Comparison of ENCODE assay signal across 1 cellular context in the genomic region with DNA sequence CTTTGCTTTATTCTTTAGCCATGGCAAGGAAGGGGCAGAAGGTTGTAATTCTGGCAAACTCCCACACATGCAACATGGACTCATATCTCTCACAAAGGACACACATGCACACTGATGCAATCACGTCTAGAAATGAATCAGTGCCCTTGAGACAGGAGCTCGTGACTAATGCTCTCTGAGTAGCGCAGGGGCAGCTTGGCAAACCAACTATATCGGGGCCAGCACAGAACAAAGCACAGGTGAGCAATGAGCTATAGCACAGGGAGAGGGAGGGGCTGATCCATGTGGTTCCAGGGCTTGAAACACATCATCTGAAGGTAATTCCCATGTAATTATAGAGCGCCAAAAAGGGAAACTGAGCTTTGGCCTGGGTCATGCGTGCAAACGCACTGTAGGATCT.
A peak's percentile ranks its signal among the peaks of the same experiment; 100 is the strongest.
TF ChIP-seq lines count a peak whose summit lies in the region.

No MANE protein-coding gene starts in this region.

TF ChIP-seq in K562, 482 proteins besides CTCF, POLR2A, EP300 and RAD21 (continued from another document):
- TF ChIP-seq, protein P1, sequence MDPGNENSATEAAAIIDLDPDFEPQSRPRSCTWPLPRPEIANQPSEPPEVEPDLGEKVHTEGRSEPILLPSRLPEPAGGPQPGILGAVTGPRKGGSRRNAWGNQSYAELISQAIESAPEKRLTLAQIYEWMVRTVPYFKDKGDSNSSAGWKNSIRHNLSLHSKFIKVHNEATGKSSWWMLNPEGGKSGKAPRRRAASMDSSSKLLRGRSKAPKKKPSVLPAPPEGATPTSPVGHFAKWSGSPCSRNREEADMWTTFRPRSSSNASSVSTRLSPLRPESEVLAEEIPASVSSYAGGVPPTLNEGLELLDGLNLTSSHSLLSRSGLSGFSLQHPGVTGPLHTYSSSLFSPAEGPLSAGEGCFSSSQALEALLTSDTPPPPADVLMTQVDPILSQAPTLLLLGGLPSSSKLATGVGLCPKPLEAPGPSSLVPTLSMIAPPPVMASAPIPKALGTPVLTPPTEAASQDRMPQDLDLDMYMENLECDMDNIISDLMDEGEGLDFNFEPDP (CRISPR knock-in tag; IDR thresholded peaks at IDR 0.05): no peak
- peak; percentile 71 for TF ChIP-seq BHLHE40 (IDR thresholded peaks at IDR 0.05; ENCODE audit: low read length)
- TF ChIP-seq SPI1 (IDR thresholded peaks at IDR 0.05; ENCODE audit: borderline replicate concordance, low read depth, low read length): no peak
- TF ChIP-seq SMAD3 (CRISPR knock-in tag; conservative IDR thresholded peaks at IDR 0.05): no peak
- TF ChIP-seq SMAD4 (CRISPR knock-in tag; conservative IDR thresholded peaks at IDR 0.05): no peak
- TF ChIP-seq RBM34 (IDR thresholded peaks at IDR 0.05; ENCODE audit: borderline replicate concordance, insufficient read depth, low read length): no peak
- no peak for TF ChIP-seq ILK (tag; IDR thresholded peaks at IDR 0.05; ENCODE audit: borderline replicate concordance, low read depth)
- TF ChIP-seq FOSL1 (tag; conservative IDR thresholded peaks at IDR 0.05): peak; percentile 86
- TF ChIP-seq, protein P2, sequence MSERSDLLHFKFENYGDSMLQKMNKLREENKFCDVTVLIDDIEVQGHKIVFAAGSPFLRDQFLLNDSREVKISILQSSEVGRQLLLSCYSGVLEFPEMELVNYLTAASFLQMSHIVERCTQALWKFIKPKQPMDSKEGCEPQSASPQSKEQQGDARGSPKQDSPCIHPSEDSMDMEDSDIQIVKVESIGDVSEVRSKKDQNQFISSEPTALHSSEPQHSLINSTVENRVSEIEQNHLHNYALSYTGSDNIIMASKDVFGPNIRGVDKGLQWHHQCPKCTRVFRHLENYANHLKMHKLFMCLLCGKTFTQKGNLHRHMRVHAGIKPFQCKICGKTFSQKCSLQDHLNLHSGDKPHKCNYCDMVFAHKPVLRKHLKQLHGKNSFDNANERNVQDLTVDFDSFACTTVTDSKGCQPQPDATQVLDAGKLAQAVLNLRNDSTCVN (CRISPR knock-in tag; IDR thresholded peaks at IDR 0.05): no peak
- TF ChIP-seq ELF4 (CRISPR knock-in tag; IDR thresholded peaks at IDR 0.05): no peak
- TF ChIP-seq CBFA2T3 (IDR thresholded peaks at IDR 0.05): peak; percentile 39; the same call in 1 of the 2 replicates
- no peak for TF ChIP-seq ZNF282 (CRISPR knock-in tag; IDR thresholded peaks at IDR 0.05)
- no peak for TF ChIP-seq NR2C2 (CRISPR knock-in tag; IDR thresholded peaks at IDR 0.05)
- peak; percentile 21; the same call in 1 of the 2 replicates for TF ChIP-seq NR2C2 (tag; IDR thresholded peaks at IDR 0.05)
- TF ChIP-seq TOE1 (IDR thresholded peaks at IDR 0.05; ENCODE audit: borderline replicate concordance): peak; percentile 45; the same call in 1 of the 2 replicates
- TF ChIP-seq TOE1 (CRISPR knock-in tag; IDR thresholded peaks at IDR 0.05; ENCODE audit: borderline replicate concordance, low read depth): no peak
- peak in 1 of 2 experiments; percentile 44; a peak in 1 of 4 replicates for TF ChIP-seq HDAC1 (IDR thresholded peaks at IDR 0.05)
- peak; percentile 70 to 76; a peak in 3 of 4 replicates for TF ChIP-seq KDM1A (IDR thresholded peaks at IDR 0.05)
- no peak for TF ChIP-seq XRCC4 (IDR thresholded peaks at IDR 0.05; ENCODE audit: extremely low read depth, insufficient read depth, insufficient read length)
- TF ChIP-seq MYC (IDR thresholded peaks at IDR 0.05; ENCODE audit: low read depth, low read length): peak; percentile 39; the same call in 1 of the 2 replicates
- TF ChIP-seq MYC (CRISPR knock-in tag; IDR thresholded peaks at IDR 0.05; ENCODE audit: borderline replicate concordance, low read depth): no peak
- no peak for TF ChIP-seq TAL1 (IDR thresholded peaks at IDR 0.05)
- TF ChIP-seq ZNF707 (CRISPR knock-in tag; conservative IDR thresholded peaks at IDR 0.05): no peak
- TF ChIP-seq, protein P3, sequence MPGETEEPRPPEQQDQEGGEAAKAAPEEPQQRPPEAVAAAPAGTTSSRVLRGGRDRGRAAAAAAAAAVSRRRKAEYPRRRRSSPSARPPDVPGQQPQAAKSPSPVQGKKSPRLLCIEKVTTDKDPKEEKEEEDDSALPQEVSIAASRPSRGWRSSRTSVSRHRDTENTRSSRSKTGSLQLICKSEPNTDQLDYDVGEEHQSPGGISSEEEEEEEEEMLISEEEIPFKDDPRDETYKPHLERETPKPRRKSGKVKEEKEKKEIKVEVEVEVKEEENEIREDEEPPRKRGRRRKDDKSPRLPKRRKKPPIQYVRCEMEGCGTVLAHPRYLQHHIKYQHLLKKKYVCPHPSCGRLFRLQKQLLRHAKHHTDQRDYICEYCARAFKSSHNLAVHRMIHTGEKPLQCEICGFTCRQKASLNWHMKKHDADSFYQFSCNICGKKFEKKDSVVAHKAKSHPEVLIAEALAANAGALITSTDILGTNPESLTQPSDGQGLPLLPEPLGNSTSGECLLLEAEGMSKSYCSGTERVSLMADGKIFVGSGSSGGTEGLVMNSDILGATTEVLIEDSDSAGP (CRISPR knock-in tag; IDR thresholded peaks at IDR 0.05): no peak
- TF ChIP-seq, protein P4, sequence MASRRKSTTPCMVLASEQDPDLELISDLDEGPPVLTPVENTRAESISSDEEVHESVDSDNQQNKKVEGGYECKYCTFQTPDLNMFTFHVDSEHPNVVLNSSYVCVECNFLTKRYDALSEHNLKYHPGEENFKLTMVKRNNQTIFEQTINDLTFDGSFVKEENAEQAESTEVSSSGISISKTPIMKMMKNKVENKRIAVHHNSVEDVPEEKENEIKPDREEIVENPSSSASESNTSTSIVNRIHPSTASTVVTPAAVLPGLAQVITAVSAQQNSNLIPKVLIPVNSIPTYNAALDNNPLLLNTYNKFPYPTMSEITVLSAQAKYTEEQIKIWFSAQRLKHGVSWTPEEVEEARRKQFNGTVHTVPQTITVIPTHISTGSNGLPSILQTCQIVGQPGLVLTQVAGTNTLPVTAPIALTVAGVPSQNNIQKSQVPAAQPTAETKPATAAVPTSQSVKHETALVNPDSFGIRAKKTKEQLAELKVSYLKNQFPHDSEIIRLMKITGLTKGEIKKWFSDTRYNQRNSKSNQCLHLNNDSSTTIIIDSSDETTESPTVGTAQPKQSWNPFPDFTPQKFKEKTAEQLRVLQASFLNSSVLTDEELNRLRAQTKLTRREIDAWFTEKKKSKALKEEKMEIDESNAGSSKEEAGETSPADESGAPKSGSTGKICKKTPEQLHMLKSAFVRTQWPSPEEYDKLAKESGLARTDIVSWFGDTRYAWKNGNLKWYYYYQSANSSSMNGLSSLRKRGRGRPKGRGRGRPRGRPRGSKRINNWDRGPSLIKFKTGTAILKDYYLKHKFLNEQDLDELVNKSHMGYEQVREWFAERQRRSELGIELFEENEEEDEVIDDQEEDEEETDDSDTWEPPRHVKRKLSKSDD (conservative IDR thresholded peaks at IDR 0.05; ENCODE audit: low read length): no peak
- peak; percentile 22 to 23; a peak in 1 of 4 replicates for TF ChIP-seq NRF1 (conservative IDR thresholded peaks at IDR 0.05 in 1 of 2, IDR thresholded peaks at IDR 0.05 in 1 of 2)
- no peak for TF ChIP-seq EWSR1 (IDR thresholded peaks at IDR 0.05; ENCODE audit: borderline replicate concordance, low read depth, partially characterized antibody)
- TF ChIP-seq GABPB1 (CRISPR knock-in tag; IDR thresholded peaks at IDR 0.05): no peak
- peak; percentile 75 for TF ChIP-seq ZNF589 (CRISPR knock-in tag; IDR thresholded peaks at IDR 0.05; ENCODE audit: low read depth)
- TF ChIP-seq RCOR1 (IDR thresholded peaks at IDR 0.05; ENCODE audit: borderline replicate concordance in 1 of 2, low read depth in 2 of 2, low read length in 2 of 2): peak in 1 of 2 experiments; percentile 86; a peak in 2 of 4 replicates
- TF ChIP-seq CHCHD3 (CRISPR knock-in tag; IDR thresholded peaks at IDR 0.05): no peak
- TF ChIP-seq ARID1B (IDR thresholded peaks at IDR 0.05): peak; percentile 42; the same call in 1 of the 2 replicates
- TF ChIP-seq MEIS2 (IDR thresholded peaks at IDR 0.05; ENCODE audit: partially characterized antibody): peak; percentile 28
- TF ChIP-seq ZNF324 (CRISPR knock-in tag; IDR thresholded peaks at IDR 0.05): no peak
- peak; percentile 79; the same call in 1 of the 2 replicates for TF ChIP-seq CEBPG (CRISPR knock-in tag; IDR thresholded peaks at IDR 0.05)
- peak; percentile 45 to 91 for TF ChIP-seq CEBPG (tag; conservative IDR thresholded peaks at IDR 0.05 in 1 of 2, IDR thresholded peaks at IDR 0.05 in 1 of 2)
- peak; percentile 65; the same call in 1 of the 2 replicates for TF ChIP-seq SOX6 (IDR thresholded peaks at IDR 0.05)
- no peak for TF ChIP-seq MAZ (CRISPR knock-in tag; conservative IDR thresholded peaks at IDR 0.05 in 1 of 2, IDR thresholded peaks at IDR 0.05 in 1 of 2)
- TF ChIP-seq ARID2 (IDR thresholded peaks at IDR 0.05): no peak
- peak; percentile 65; the same call in 1 of the 2 replicates for TF ChIP-seq JUND (IDR thresholded peaks at IDR 0.05; ENCODE audit: borderline replicate concordance, low read depth, low read length)
- no peak for TF ChIP-seq JUND (tag; IDR thresholded peaks at IDR 0.05; ENCODE audit: borderline replicate concordance, low read depth, low read length)
- peak; percentile 55; the same call in 1 of the 2 replicates for TF ChIP-seq HDAC2 (IDR thresholded peaks at IDR 0.05)
- TF ChIP-seq SMARCA4 (IDR thresholded peaks at IDR 0.05): peak; percentile 22; the same call in 1 of the 2 replicates
- no peak for TF ChIP-seq ZNF3 (CRISPR knock-in tag; IDR thresholded peaks at IDR 0.05)
- peak; percentile 56; the same call in 1 of the 2 replicates for TF ChIP-seq ZNF584 (CRISPR knock-in tag; IDR thresholded peaks at IDR 0.05; ENCODE audit: low read depth)
TF ChIP-seq in K562: peak in this region for 22.
